23 cellular contexts compared by ENCODE assay signal in genomic region chr12:114631242-114631641, GRCh38. TPM values are rescaled to one million over a fixed set of nuclear protein-coding genes. Genes with fewer than 3 reads are reported as not detected.
"Had no signal": no experiment of that assay in that cellular context is flagged by ENCODE, and none has a peak within 500 bp of the region (broad histone marks: within the 10 kb centered on the region; RNA-seq: fewer than 3 reads in every experiment).

No MANE protein-coding gene starts in this region.

- H3K36me3 ChIP-seq: MG63 had no signal

- H3K4me3 ChIP-seq: MG63 had no signal

- H3K9me3 ChIP-seq: MG63 had no signal

- H3K27me3 ChIP-seq: MG63 had no signal

- FAIRE-seq: HepG2, RCC 7860 had no signal

- DNase-seq: IMR-90, Karpas-422, KG1, MG63, NCI-H1092, NCI-H1105 treated with DMSO at 0.1 percent for 48 hours, NCI-H1417 treated with DMSO at 0.1 percent for 48 hours, NCI-H146, NCI-H1694 treated with DMSO at 0.1 percent for 48 hours, NCI-H1930, NCI-H2081 treated with DMSO at 0.1 percent for 48 hours, NCI-H2171, NCI-H226, NCI-H446, NCI-H510A, NCI-H524 treated with DMSO at 0.1 percent for 48 hours, NCI-H69, NCI-H774, SHP77 had no signal

- H3K27ac ChIP-seq: RWPE1 had no signal

- ATAC-seq: HepG2 had no signal

RNA-seq across cellular contexts. Expression of gene TBX3, which starts 52.7 kb away (rescaled TPM):
- total RNA-seq: T-helper 1 cell treated with Interleukin-12 subunit alpha and Interleukin-12 subunit beta and Interleukin-4 antibody, amounts not matched to agents 30 ng/mL and 1 ng/mL, for 36 hours had no signal
